12 cellular contexts compared by ENCODE assay signal in genomic region chr1:28243685-28244439, GRCh38. TPM values are rescaled to one million over a fixed set of nuclear protein-coding genes. Genes with fewer than 3 reads are reported as not detected.
DNase-seq lines count a peak whose midpoint lies in the region; ATAC-seq, FAIRE-seq and TF ChIP-seq lines count a peak whose summit lies in the region.
"Had no signal": no experiment of that assay in that cellular context is flagged by ENCODE, and none has a peak within 500 bp of the region (broad histone marks: within the 10 kb centered on the region; RNA-seq: fewer than 3 reads in every experiment).

No MANE protein-coding gene starts in this region.

- no peaks in the 10 kb centered on the region for H3K27me3 Mint-ChIP-seq in activated CD8-positive, alpha-beta memory T cell treated with anti-CD3 and anti-CD28 coated beads, Interleukin-2, amount 10 ng/mL, durations not matched to agents 7 days and 5 days

- H3K9me3 Mint-ChIP-seq in activated CD8-positive, alpha-beta memory T cell treated with anti-CD3 and anti-CD28 coated beads, Interleukin-2, amount 10 ng/mL, durations not matched to agents 7 days and 5 days (ENCODE audit: low read depth) = no peaks in the 10 kb centered on the region

- DNase-seq in activated CD8-positive, alpha-beta memory T cell treated with anti-CD3 and anti-CD28 coated beads, Interleukin-2, amount 10 ng/mL, durations not matched to agents 7 days and 5 days = no peak
- DNase-seq in activated CD8-positive, alpha-beta memory T cell treated with anti-CD3 and anti-CD28 coated beads for 24 hours = no peak
- DNase-seq in epithelial cell of proximal tubule (ENCODE audit: low read depth) (peak; percentile 79), psoas muscle (no peak), iPS-NIHi7 (ENCODE audit: extremely low spot score) (no peak), urothelium cell line (ENCODE audit: low spot score) (no peak)
- DNase-seq: anterior cingulate cortex, HFFc6, NCI-H1417 treated with DMSO at 0.1 percent for 48 hours had no signal

- CTCF ChIA-PET in activated CD8-positive, alpha-beta memory T cell treated with anti-CD3 and anti-CD28 coated beads, Interleukin-2, amount 10 ng/mL, durations not matched to agents 7 days and 5 days (lab: Charles Lee) = interaction anchor here (0.8 to 1.4 kb wide), 3 partner anchors 8 to 386 kb away, joined by 3 to 4 read pairs (median 3); partner anchors contain the start of genes ATP5IF1 and MED18

- H3K9me3 ChIP-seq in SU-DHL-6 (ENCODE audit: insufficient read depth, low read length) (no peaks in the 10 kb centered on the region), psoas muscle (no peaks in the 10 kb centered on the region)

- H3K27ac Mint-ChIP-seq in activated CD8-positive, alpha-beta memory T cell treated with anti-CD3 and anti-CD28 coated beads, Interleukin-2, amount 10 ng/mL, durations not matched to agents 7 days and 5 days = peak overlapping the region; percentile 71
- H3K27ac Mint-ChIP-seq: HFFc6 had no signal

- H3K36me3 Mint-ChIP-seq in activated CD8-positive, alpha-beta memory T cell treated with anti-CD3 and anti-CD28 coated beads, Interleukin-2, amount 10 ng/mL, durations not matched to agents 7 days and 5 days = peaks cover 6% of the 10 kb centered on the region

- TF ChIP-seq CTCF in SU-DHL-6 (IDR thresholded peaks at IDR 0.05; ENCODE audit: insufficient read depth, low read length, poor library complexity, severe bottlenecking) (no peak), epithelial cell of proximal tubule (conservative IDR thresholded peaks at IDR 0.05; ENCODE audit: low read depth, low read length) (no peak), psoas muscle (IDR thresholded peaks at IDR 0.05) (no peak)

- H3K79me2 ChIP-seq in SU-DHL-6 (ENCODE audit: insufficient read depth, low read length) = peaks cover 9% of the 10 kb centered on the region; the same call in 1 of the 2 replicates

- peaks cover 52% of the 10 kb centered on the region for H3K4me1 Mint-ChIP-seq in activated CD8-positive, alpha-beta memory T cell treated with anti-CD3 and anti-CD28 coated beads, Interleukin-2, amount 10 ng/mL, durations not matched to agents 7 days and 5 days

- H3K9me2 ChIP-seq in SU-DHL-6 (replicated peaks; ENCODE audit: insufficient read depth, low read length) = no peaks in the 10 kb centered on the region

- H3K27ac ChIP-seq in SU-DHL-6 (ENCODE audit: low read depth, low read length) (peak overlapping the region; percentile 97), psoas muscle (peak overlapping the region; percentile 88)

- no peaks in the 10 kb centered on the region for H3K27me3 ChIP-seq in SU-DHL-6 (ENCODE audit: low read length)
- no peaks in the 10 kb centered on the region for H3K27me3 ChIP-seq in psoas muscle (ENCODE audit: insufficient read depth in 3 of 3, low read length in 2 of 3)

- H3K4me1 ChIP-seq in psoas muscle = peaks cover 45% of the 10 kb centered on the region

- peaks cover 85% of the 10 kb centered on the region for H3F3A ChIP-seq in SU-DHL-6 (ENCODE audit: insufficient read depth)

- peak overlapping the region; percentile 75 for H3K9ac ChIP-seq in SU-DHL-6 (ENCODE audit: low read length)

- no peaks in the 10 kb centered on the region for H4K20me1 ChIP-seq in SU-DHL-6 (ENCODE audit: low read depth, low read length)

- H3K4me2 ChIP-seq in SU-DHL-6 (ENCODE audit: low read depth, low read length, poor library complexity, severe bottlenecking) = peak overlapping the region; percentile 100

- intact Hi-C loops in psoas muscle (cut with DNase I) = no loop called here

- H3K4me3 Mint-ChIP-seq in activated CD8-positive, alpha-beta memory T cell treated with anti-CD3 and anti-CD28 coated beads, Interleukin-2, amount 10 ng/mL, durations not matched to agents 7 days and 5 days = peak overlapping the region; percentile 38
- H3K4me3 Mint-ChIP-seq: HFFc6 had no signal

- no peaks in the 10 kb centered on the region for H3K36me3 ChIP-seq in SU-DHL-6 (ENCODE audit: low read length)
- H3K36me3 ChIP-seq in psoas muscle (ENCODE audit: insufficient read depth in 1 of 2, low read depth in 1 of 2) = peaks cover 0 to 10% of the 10 kb centered on the region in 2 donors

- WGBS in psoas muscle, 3 donors = 56 to 66% (median 62%) methylated on average over 3 of the region's 3 CpGs

- no peak overlapping the region for H2AFZ ChIP-seq in SU-DHL-6 (ENCODE audit: low read depth, low read length, severe bottlenecking)

- ATAC-seq in activated CD8-positive, alpha-beta memory T cell treated with anti-CD3 and anti-CD28 coated beads, Interleukin-2, amount 10 ng/mL, durations not matched to agents 7 days and 5 days = no peak
- ATAC-seq in psoas muscle (peak; percentile 4 to 34 (median 12)), GM19467 (IDR thresholded peaks at IDR 0.05; ENCODE audit: unreplicated experiment) (no peak)

- peak overlapping the region; percentile 31 for H3K4me3 ChIP-seq in SU-DHL-6 (ENCODE audit: insufficient read depth, low read length, poor library complexity, severe bottlenecking)
- H3K4me3 ChIP-seq in epithelial cell of proximal tubule (ENCODE audit: low read depth, low read length) = no peak overlapping the region
- peak overlapping the region; percentile 70 for H3K4me3 ChIP-seq in psoas muscle
- H3K4me3 ChIP-seq: lung had no signal

- FAIRE-seq in urothelium cell line (lab: Jason Lieb, UNC) = no peak

RNA-seq across cellular contexts. Expression of gene ATP5IF1, which starts 7.9 kb away (rescaled TPM):
- total RNA-seq in activated CD8-positive, alpha-beta memory T cell treated with anti-CD3 and anti-CD28 coated beads, Interleukin-2, amount 10 ng/mL, durations not matched to agents 7 days and 5 days = 100 to 1,000 TPM; 175 to 182 TPM
- total RNA-seq in epithelial cell of proximal tubule (235 and 505 TPM in 2 replicates), psoas muscle (100 to 1,000 TPM; 124 to 295 (median 217) TPM)
- polyA plus RNA-seq in psoas muscle = 100 to 1,000 TPM; 125 to 332 (median 293) TPM

RNA-seq across cellular contexts. Expression of gene DNAJC8, which starts 11.0 kb away (rescaled TPM):
- 100 to 1,000 TPM; 103 to 114 TPM for total RNA-seq in activated CD8-positive, alpha-beta memory T cell treated with anti-CD3 and anti-CD28 coated beads, Interleukin-2, amount 10 ng/mL, durations not matched to agents 7 days and 5 days
- total RNA-seq in epithelial cell of proximal tubule (105 and 120 TPM in 2 replicates), psoas muscle (10 to 100 TPM; 46.6 to 64.0 (median 53.5) TPM)
- polyA plus RNA-seq in psoas muscle = 100 to 1,000 TPM in 1 of 3 donors, 10 to 100 TPM in 2; 67.8 to 116 (median 85.5) TPM

RNA-seq across cellular contexts. Expression of gene SESN2, which starts 15.5 kb away (rescaled TPM):
- total RNA-seq in activated CD8-positive, alpha-beta memory T cell treated with anti-CD3 and anti-CD28 coated beads, Interleukin-2, amount 10 ng/mL, durations not matched to agents 7 days and 5 days = 10 to 100 TPM; 14.2 to 21.5 TPM
- total RNA-seq in epithelial cell of proximal tubule (15.4 and 18.5 TPM in 2 replicates), psoas muscle (10 to 100 TPM in 3 of 4 donors, 1 to 10 TPM in 1; 8.1 to 25.5 (median 12.2) TPM)
- polyA plus RNA-seq in psoas muscle = 10 to 100 TPM in 2 of 3 donors, 1 to 10 TPM in 1; 9.1 to 34.9 (median 12.4) TPM

Comparison
In these comparisons a context has a peak if more than half of its experiments do, and no peak if none do; other contexts are left out.
1. ATAC-seq: peak in psoas muscle (4 of 4); none in activated CD8-positive, alpha-beta memory T cell treated with anti-CD3 and anti-CD28 coated beads, Interleukin-2, amount 10 ng/mL, durations not matched to agents 7 days and 5 days (single experiment) and GM19467 (single experiment).